Comparison of ENCODE assay signal across 8 cellular contexts in the genomic region with DNA sequence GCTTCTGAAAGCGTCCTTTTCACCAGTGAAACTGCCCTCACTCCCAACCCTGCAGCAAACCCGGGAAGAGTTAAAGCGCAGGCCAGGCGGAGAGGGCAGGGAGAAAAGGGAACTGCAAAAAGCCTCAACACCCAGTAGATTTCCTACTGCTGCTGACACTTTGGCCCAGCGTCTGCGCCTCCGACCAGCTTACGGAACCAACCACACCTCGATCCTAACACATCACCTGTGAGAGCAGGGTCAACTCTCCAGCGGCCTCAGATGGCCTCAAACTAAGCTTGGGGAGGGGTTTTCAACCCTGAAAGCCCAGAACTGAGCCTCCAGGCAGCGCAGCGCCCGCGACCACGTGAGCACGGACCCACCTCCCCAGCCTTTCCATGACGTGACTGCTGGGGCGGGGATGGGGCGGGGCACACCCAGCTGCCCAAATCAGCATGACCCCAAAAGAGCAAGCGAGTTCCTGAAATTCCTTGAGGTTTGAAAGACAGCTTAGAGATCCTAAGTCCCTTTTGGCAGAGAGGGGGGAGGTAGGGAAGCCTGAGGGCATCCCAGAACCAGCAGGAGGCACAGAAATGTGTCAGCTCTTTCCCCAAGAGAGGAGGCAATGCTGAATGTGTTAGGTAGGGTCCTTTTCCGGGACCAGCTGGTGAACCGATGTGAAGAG. TPM values are rescaled to one million over a fixed set of nuclear protein-coding genes. Genes with fewer than 3 reads are reported as not detected.
A peak's percentile ranks its signal among the peaks of the same experiment; 100 is the strongest.
DNase-seq lines count a peak whose midpoint lies in the region; ATAC-seq and TF ChIP-seq lines count a peak whose summit lies in the region.

No MANE protein-coding gene starts in this region.

- WGBS in liver: 7% methylated on average over 22 of the region's 22 CpGs

- H2AFZ ChIP-seq in Karpas-422 (ENCODE audit: low read length): no peak overlapping the region

- H3K4me2 ChIP-seq in Karpas-422 (ENCODE audit: low read depth, low read length, poor library complexity, severe bottlenecking): peak overlapping the region; percentile 76

- in situ Hi-C loops in ACHN (cut with HindIII; ENCODE audit: low pct_ligation_motif_present, low pct_unique_long_range_greater_than_20kb, low sequenced_read_pairs): no loop called here

- no peaks in the 10 kb centered on the region for H3K9me2 ChIP-seq in Karpas-422 (replicated peaks; ENCODE audit: insufficient read depth, low read length)

- H3K79me2 ChIP-seq in Karpas-422 (ENCODE audit: low read length): peaks cover 66% of the 10 kb centered on the region

- H3K27me3 ChIP-seq in Karpas-422 (ENCODE audit: low read length): no peaks in the 10 kb centered on the region
- no peaks in the 10 kb centered on the region for H3K27me3 ChIP-seq in duodenal mucosa (ENCODE audit: control insufficient read depth in 1 of 2, insufficient read depth in 2 of 2, low read length in 2 of 2)
- H3K27me3 ChIP-seq in liver (ENCODE audit: control insufficient read depth in 4 of 4, insufficient read depth in 4 of 4, low read length in 3 of 4): no peaks in the 10 kb centered on the region

- H3K9me3 ChIP-seq in Karpas-422 (ENCODE audit: low read length): no peaks in the 10 kb centered on the region
- no peaks in the 10 kb centered on the region for H3K9me3 ChIP-seq in duodenal mucosa (ENCODE audit: control insufficient read depth in 1 of 2, low read length in 2 of 2)
- no peaks in the 10 kb centered on the region for H3K9me3 ChIP-seq in liver (ENCODE audit: control insufficient read depth in 4 of 4, low read length in 3 of 4)

- TF ChIP-seq RAD21 in liver (IDR thresholded peaks at IDR 0.05): peak in 1 of 2 donors; percentile 30

- H3K36me3 ChIP-seq in Karpas-422 (ENCODE audit: insufficient read depth, low read length) (peaks cover 6% of the 10 kb centered on the region; the same call in 1 of the 2 replicates), duodenal mucosa (ENCODE audit: control insufficient read depth in 1 of 2, insufficient read depth in 2 of 2, low read length in 2 of 2) (no peaks in the 10 kb centered on the region), liver (ENCODE audit: control insufficient read depth in 4 of 4, insufficient read depth in 3 of 4, low read depth in 1 of 4, low read length in 3 of 4) (no peaks in the 10 kb centered on the region)

- H3K4me3 ChIP-seq in Karpas-422 (ENCODE audit: low read length) (peak overlapping the region; percentile 49; the same call in 1 of the 2 replicates), duodenal mucosa (ENCODE audit: low read depth in 1 of 2, low read length in 2 of 2) (peak overlapping the region; percentile 73 to 79), liver (ENCODE audit: low read depth in 1 of 3, low read length in 3 of 3) (peak overlapping the region in 2 of 3 donors; percentile 28 to 39)

- H3K27ac ChIP-seq in Karpas-422 (ENCODE audit: low read length) (no peak overlapping the region), duodenal mucosa (ENCODE audit: low read depth, low read length) (peak overlapping the region; percentile 76), liver (ENCODE audit: low read depth in 1 of 2, low read length in 2 of 2) (peak overlapping the region; percentile 58 to 86)

- H3K9ac ChIP-seq in Karpas-422 (ENCODE audit: low read length): peak overlapping the region; percentile 78
- H3K9ac ChIP-seq in duodenal mucosa (ENCODE audit: low read depth in 1 of 2, low read length in 2 of 2): peak overlapping the region; percentile 65 to 86
- H3K9ac ChIP-seq in liver (ENCODE audit: low read depth in 1 of 2, low read length in 2 of 2): peak overlapping the region in 1 of 2 donors; percentile 11

- no peaks in the 10 kb centered on the region for H4K20me1 ChIP-seq in Karpas-422 (ENCODE audit: insufficient read depth, low read depth, low read length)

- no peak for TF ChIP-seq CTCF in liver (IDR thresholded peaks at IDR 0.05; ENCODE audit: low read depth, low read length, missing input control)

- H3K4me1 ChIP-seq in Karpas-422 (ENCODE audit: low read length) (peaks cover 100% of the 10 kb centered on the region), duodenal mucosa (ENCODE audit: control insufficient read depth in 1 of 2, insufficient read depth in 2 of 2, low read length in 2 of 2) (peaks cover 52 to 64% of the 10 kb centered on the region in 2 donors), liver (ENCODE audit: control insufficient read depth in 4 of 4, insufficient read depth in 4 of 4, low read length in 3 of 4) (peaks cover 0 to 3% (median 2%) of the 10 kb centered on the region in 4 donors)

- ATAC-seq in GM19455 (IDR thresholded peaks at IDR 0.05; ENCODE audit: unreplicated experiment): peak; percentile 57
- ATAC-seq in GM18520 (IDR thresholded peaks at IDR 0.05; ENCODE audit: unreplicated experiment): no peak

- DNase-seq in ACHN: peak; percentile 34
- DNase-seq in Karpas-422: peak; percentile 90
- peak; percentile 82 to 85 for DNase-seq in activated CD4-positive, alpha-beta T cell treated with anti-CD3 and anti-CD28 coated beads, Interleukin-2, amount 50 U/mL, for 48 hours
- peak; percentile 68 to 73 for DNase-seq in stimulated activated CD4-positive, alpha-beta T cell treated with anti-CD3 and anti-CD28 coated beads, Interleukin-2, amount 100 ng/mL, for 48 hours

TF ChIP-seq in liver, 16 proteins besides CTCF, POLR2A, EP300 and RAD21:
- TF ChIP-seq SP1 (IDR thresholded peaks at IDR 0.05) (peak; percentile 62), NR2F2 (IDR thresholded peaks at IDR 0.05) (peak; percentile 88), FOXA2 (IDR thresholded peaks at IDR 0.05) (no peak), MAX (IDR thresholded peaks at IDR 0.05) (peak; percentile 46), YY1 (IDR thresholded peaks at IDR 0.05) (no peak), EGR1 (IDR thresholded peaks at IDR 0.05; ENCODE audit: low read depth in 2 of 2) (peak; percentile 59 to 70), RXRA (IDR thresholded peaks at IDR 0.05) (peak; percentile 51 to 75)
- TF ChIP-seq, protein P1, sequence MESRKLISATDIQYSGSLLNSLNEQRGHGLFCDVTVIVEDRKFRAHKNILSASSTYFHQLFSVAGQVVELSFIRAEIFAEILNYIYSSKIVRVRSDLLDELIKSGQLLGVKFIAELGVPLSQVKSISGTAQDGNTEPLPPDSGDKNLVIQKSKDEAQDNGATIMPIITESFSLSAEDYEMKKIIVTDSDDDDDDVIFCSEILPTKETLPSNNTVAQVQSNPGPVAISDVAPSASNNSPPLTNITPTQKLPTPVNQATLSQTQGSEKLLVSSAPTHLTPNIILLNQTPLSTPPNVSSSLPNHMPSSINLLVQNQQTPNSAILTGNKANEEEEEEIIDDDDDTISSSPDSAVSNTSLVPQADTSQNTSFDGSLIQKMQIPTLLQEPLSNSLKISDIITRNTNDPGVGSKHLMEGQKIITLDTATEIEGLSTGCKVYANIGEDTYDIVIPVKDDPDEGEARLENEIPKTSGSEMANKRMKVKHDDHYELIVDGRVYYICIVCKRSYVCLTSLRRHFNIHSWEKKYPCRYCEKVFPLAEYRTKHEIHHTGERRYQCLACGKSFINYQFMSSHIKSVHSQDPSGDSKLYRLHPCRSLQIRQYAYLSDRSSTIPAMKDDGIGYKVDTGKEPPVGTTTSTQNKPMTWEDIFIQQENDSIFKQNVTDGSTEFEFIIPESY (IDR thresholded peaks at IDR 0.05): no peak
- TF ChIP-seq, protein P2, sequence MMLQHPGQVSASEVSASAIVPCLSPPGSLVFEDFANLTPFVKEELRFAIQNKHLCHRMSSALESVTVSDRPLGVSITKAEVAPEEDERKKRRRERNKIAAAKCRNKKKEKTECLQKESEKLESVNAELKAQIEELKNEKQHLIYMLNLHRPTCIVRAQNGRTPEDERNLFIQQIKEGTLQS (IDR thresholded peaks at IDR 0.05): no peak

RNA-seq across cellular contexts. Expression of gene ITPKB, which starts 59.1 kb away (rescaled TPM):
- total RNA-seq in Karpas-422 (2014; rRNA removed; shearing (Covaris generic); ENCODE audit: low replicate concordance): 79.0 and 132 TPM in 2 replicates
- 1 to 10 TPM; 5.6 to 5.8 TPM for total RNA-seq in liver
- polyA plus RNA-seq in liver: 1 to 10 TPM in 1 of 2 donors, under 1 TPM in 1; 0.61 to 1.8 TPM

Comparison
In these comparisons a context has a peak if more than half of its experiments do, and no peak if none do; other contexts are left out.
1. DNase-seq: peak in every context shown above with its lines; median percentile 90 in Karpas-422; 84 in activated CD4-positive, alpha-beta T cell treated with anti-CD3 and anti-CD28 coated beads, Interleukin-2, amount 50 U/mL, for 48 hours; 70 in stimulated activated CD4-positive, alpha-beta T cell treated with anti-CD3 and anti-CD28 coated beads, Interleukin-2, amount 100 ng/mL, for 48 hours; 34 in ACHN.
2. RNA of gene ITPKB, which starts 59.1 kb away (total RNA-seq): 79.0 to 132 TPM in Karpas-422; 5.6 to 5.8 TPM in liver; every median in the first group is over 10 times any median in the second.
3. Peak in every context shown above with its lines, with median percentiles within 50 percentile points of each other: H3K4me3 ChIP-seq.